In genomic region chr6:116217069-116217468, GRCh38 we compare ENCODE assay signal across 9 cellular contexts. TPM values are rescaled to one million over a fixed set of nuclear protein-coding genes. Genes with fewer than 3 reads are reported as not detected.
DNase-seq lines count a peak whose midpoint lies in the region; ATAC-seq and TF ChIP-seq lines count a peak whose summit lies in the region.
"Had no signal": no experiment of that assay in that cellular context is flagged by ENCODE, and none has a peak within 500 bp of the region (broad histone marks: within the 10 kb centered on the region; RNA-seq: fewer than 3 reads in every experiment).

No MANE protein-coding gene starts in this region.

- no peak overlapping the region for H3K4me3 Mint-ChIP-seq in endothelial cell (ENCODE audit: unreplicated experiment)
- no peak overlapping the region for H3K4me3 Mint-ChIP-seq in naive B cell

- H3K36me3 Mint-ChIP-seq in endothelial cell (ENCODE audit: low read depth, unreplicated experiment) (no peaks in the 10 kb centered on the region), naive B cell (no peaks in the 10 kb centered on the region)

- no peak overlapping the region for H3K4me2 ChIP-seq in PC-9
- H3K4me2 ChIP-seq: BLaER1 had no signal

- H3K27ac ChIP-seq in PC-9: peak overlapping the region; percentile 32; the same call in 1 of the 2 replicates
- H3K27ac ChIP-seq: BLaER1 had no signal

- no peak overlapping the region for H2AFZ ChIP-seq in PC-9

- H3K27ac Mint-ChIP-seq in endothelial cell (ENCODE audit: unreplicated experiment): no peak overlapping the region
- peak overlapping the region in 1 of 6 donors; percentile 18 for H3K27ac Mint-ChIP-seq in naive B cell

- H3K9me3 Mint-ChIP-seq in endothelial cell (ENCODE audit: unreplicated experiment) (no peaks in the 10 kb centered on the region), naive B cell (no peaks in the 10 kb centered on the region)

- H3K36me3 ChIP-seq in PC-9 (ENCODE audit: low read depth): no peaks in the 10 kb centered on the region
- H3K36me3 ChIP-seq: BLaER1 had no signal

- BruUV-seq in PC-9 (replicated peaks; lab: Mats Ljungman, UMichigan): no TSS peak

- H3K9me2 ChIP-seq in PC-9 (ENCODE audit: insufficient read depth): no peaks in the 10 kb centered on the region; the same call in 1 of the 2 replicates

- H3K4me1 Mint-ChIP-seq in endothelial cell (ENCODE audit: unreplicated experiment) (no peaks in the 10 kb centered on the region), naive B cell (no peaks in the 10 kb centered on the region)

- POLR2A ChIA-PET in PC-9 (lab: Charles Lee; ENCODE audit: unreplicated experiment): no interaction called here

- no peaks in the 10 kb centered on the region for H3K79me2 ChIP-seq in PC-9 (ENCODE audit: low read depth)

- no peaks in the 10 kb centered on the region for H3K27me3 ChIP-seq in PC-9 (ENCODE audit: insufficient read depth, low read depth)
- H3K27me3 ChIP-seq: BLaER1 had no signal

- no peak overlapping the region for H3K4me3 ChIP-seq in PC-9
- H3K4me3 ChIP-seq: BLaER1 had no signal

- H3K27me3 Mint-ChIP-seq in endothelial cell (ENCODE audit: unreplicated experiment) (no peaks in the 10 kb centered on the region), naive B cell (no peaks in the 10 kb centered on the region)

- H3K9me3 ChIP-seq in PC-9 (ENCODE audit: insufficient read depth, low read depth): no peaks in the 10 kb centered on the region
- H3K9me3 ChIP-seq: BLaER1 had no signal

- CTCF ChIA-PET in PC-9 (lab: Charles Lee): interaction anchor here (1.5 to 2.0 kb wide), 2 partner anchors 51 to 344 kb away, joined by 5 to 6 read pairs; no protein-coding TSS in a partner anchor

- H3F3A ChIP-seq in PC-9 (ENCODE audit: insufficient read depth, low read depth): peaks cover 6% of the 10 kb centered on the region

- H4K20me1 ChIP-seq in PC-9 (ENCODE audit: insufficient read depth): no peaks in the 10 kb centered on the region
- H4K20me1 ChIP-seq: BLaER1 had no signal

- H3K4me1 ChIP-seq in PC-9 (replicated peaks; ENCODE audit: insufficient read depth): no peaks in the 10 kb centered on the region
- H3K4me1 ChIP-seq: BLaER1 had no signal

- intact Hi-C loops in PC-9 (cut with micrococcal nuclease; ENCODE audit: unreplicated experiment): loop anchor here (5.0 kb wide), 2 partner anchors 355 to 430 kb away; partner anchors contain the start of gene RWDD1

- peak; percentile 10 for DNase-seq in DMS153 (lab: John Stamatoyannopoulos, UW)
- DNase-seq in DMS153 treated with DMSO at 0.1 percent for 48 hours (lab: John Stamatoyannopoulos, UW; ENCODE audit: unreplicated experiment): no peak
- DNase-seq in PC-9: peak in 1 of 2 experiments; percentile 53
- DNase-seq in endothelial cell (ENCODE audit: low spot score): no peak
- peak; percentile 25 for DNase-seq in naive B cell
- DNase-seq in activated CD4-positive, alpha-beta T cell treated with anti-CD3 and anti-CD28 coated beads, Interleukin-2, amount 50 U/mL, for 1 hour: no peak

- ATAC-seq in HG02938 (IDR thresholded peaks at IDR 0.05; ENCODE audit: unreplicated experiment) (peak; percentile 64), naive B cell (ENCODE audit: low read depth in 2 of 2) (peak; percentile 43 to 46), HG02852 (IDR thresholded peaks at IDR 0.05; ENCODE audit: unreplicated experiment) (no peak)

- peak; percentile 77 for TF ChIP-seq CTCF in PC-9 (conservative IDR thresholded peaks at IDR 0.05)
- TF ChIP-seq CTCF in endothelial cell (IDR thresholded peaks at IDR 0.05; ENCODE audit: unreplicated experiment): peak; percentile 78

RNA-seq across cellular contexts. Expression of gene TSPYL4, which starts 36.8 kb away (rescaled TPM):
- total RNA-seq in PC-9 (2021) (10.6 and 10.9 TPM in 2 replicates), endothelial cell (ENCODE audit: unreplicated experiment) (21.1 TPM)
- 10 to 100 TPM; 11.6 to 17.8 (median 14.4) TPM for polyA plus RNA-seq in naive B cell (ENCODE audit: low read depth in 6 of 6)

Comparison
In these comparisons a context has a peak if more than half of its experiments do, and no peak if none do; other contexts are left out.
1. DNase-seq: peak in DMS153 (single experiment) and naive B cell (single experiment); none in DMS153 treated with DMSO at 0.1 percent for 48 hours (single experiment), endothelial cell (single experiment) and activated CD4-positive, alpha-beta T cell treated with anti-CD3 and anti-CD28 coated beads, Interleukin-2, amount 50 U/mL, for 1 hour (single experiment).